In genomic region chr1:116666090-116666489, GRCh38 we compare ENCODE assay signal across 9 cellular contexts. TPM values are rescaled to one million over a fixed set of nuclear protein-coding genes. Genes with fewer than 3 reads are reported as not detected.
DNase-seq lines count a peak whose midpoint lies in the region; ATAC-seq and TF ChIP-seq lines count a peak whose summit lies in the region.
"Had no signal": no experiment of that assay in that cellular context is flagged by ENCODE, and none has a peak within 500 bp of the region (broad histone marks: within the 10 kb centered on the region; RNA-seq: fewer than 3 reads in every experiment).

No MANE protein-coding gene starts in this region.

- no peak overlapping the region for H3K27ac Mint-ChIP-seq in T-cell

- H3K27me3 ChIP-seq in hepatocyte (no peaks in the 10 kb centered on the region), Karpas-422 (ENCODE audit: low read length) (no peaks in the 10 kb centered on the region)

- H3K4me1 Mint-ChIP-seq in T-cell = peaks cover 13 to 18% (median 17%) of the 10 kb centered on the region in 3 donors

- H3K27me3 Mint-ChIP-seq in T-cell = peaks cover 45% of the 10 kb centered on the region in 2 donors

- POLR2A ChIA-PET in T-cell (lab: Charles Lee) = no interaction called here

- ATAC-seq in T-cell (replicated peaks in 1 of 4) = no peak
- peak; percentile 45 for ATAC-seq in sciatic nerve
- ATAC-seq in HG02759 (IDR thresholded peaks at IDR 0.05; ENCODE audit: unreplicated experiment) = no peak

- H3K9me3 ChIP-seq in hepatocyte (ENCODE audit: low read depth) = no peaks in the 10 kb centered on the region
- H3K9me3 ChIP-seq in Karpas-422 (ENCODE audit: low read length) = no peaks in the 10 kb centered on the region

- H3K79me2 ChIP-seq in hepatocyte (peaks cover 55% of the 10 kb centered on the region), Karpas-422 (ENCODE audit: low read length) (no peaks in the 10 kb centered on the region)

- H4K20me1 ChIP-seq in hepatocyte (ENCODE audit: insufficient read depth, poor library complexity, severe bottlenecking) = peaks cover 3% of the 10 kb centered on the region
- no peaks in the 10 kb centered on the region for H4K20me1 ChIP-seq in Karpas-422 (ENCODE audit: insufficient read depth, low read depth, low read length)

- no peaks in the 10 kb centered on the region for H3K9me2 ChIP-seq in hepatocyte (replicated peaks; ENCODE audit: insufficient read depth)
- no peaks in the 10 kb centered on the region for H3K9me2 ChIP-seq in Karpas-422 (replicated peaks; ENCODE audit: insufficient read depth, low read length)

- H3K9me3 Mint-ChIP-seq in T-cell = no peaks in the 10 kb centered on the region

- no peaks in the 10 kb centered on the region for H3K36me3 Mint-ChIP-seq in T-cell

- CTCF ChIA-PET in T-cell (lab: Charles Lee) = no interaction called here

- 23% methylated on average over 11 of the region's 11 CpGs for WGBS in hepatocyte (ENCODE audit: low lambda C conversion rate, missing lambda C conversion rate)

- peak overlapping the region; percentile 40 to 77 (median 73) for H3K4me3 Mint-ChIP-seq in T-cell

- H3K4me1 ChIP-seq in hepatocyte (ENCODE audit: insufficient read depth) = peaks cover 26% of the 10 kb centered on the region
- H3K4me1 ChIP-seq in Karpas-422 (ENCODE audit: low read length) = no peaks in the 10 kb centered on the region

- no peaks in the 10 kb centered on the region for H3K36me3 ChIP-seq in hepatocyte (replicated peaks; ENCODE audit: insufficient read depth, low read depth)
- no peaks in the 10 kb centered on the region for H3K36me3 ChIP-seq in Karpas-422 (ENCODE audit: insufficient read depth, low read length)

- H3K4me3 ChIP-seq in hepatocyte (peak overlapping the region; percentile 97), Karpas-422 (ENCODE audit: low read length) (no peak overlapping the region)

- H3K9ac ChIP-seq in Karpas-422 (ENCODE audit: low read length) = no peak overlapping the region

- H2AFZ ChIP-seq in hepatocyte (peak overlapping the region; percentile 37), Karpas-422 (ENCODE audit: low read length) (no peak overlapping the region)

- intact Hi-C loops in sciatic nerve (cut with DNase I) = no loop called here

- H3K27ac ChIP-seq in hepatocyte = peak overlapping the region; percentile 71
- no peak overlapping the region for H3K27ac ChIP-seq in Karpas-422 (ENCODE audit: low read length)
- H3K27ac ChIP-seq: HL-60 had no signal

- H3K4me2 ChIP-seq in hepatocyte = peak overlapping the region; percentile 98
- H3K4me2 ChIP-seq in Karpas-422 (ENCODE audit: low read depth, low read length, poor library complexity, severe bottlenecking) = no peak overlapping the region

- DNase-seq in NCI-H2171 treated with DMSO at 0.1 percent for 48 hours (lab: John Stamatoyannopoulos, UW) (peak; percentile 23), NCI-H2171 (lab: John Stamatoyannopoulos, UW) (no peak), T-cell (no peak), hepatocyte (ENCODE audit: low spot score) (peak; percentile 34), sciatic nerve (ENCODE audit: low spot score) (no peak), Karpas-422 (no peak), RPMI8226 (no peak)

- TF ChIP-seq CTCF in hepatocyte (IDR thresholded peaks at IDR 0.05; ENCODE audit: poor library complexity) = no peak

RNA-seq across cellular contexts. Expression of gene IGSF3, which starts 1.4 kb away (rescaled TPM):
- under 1 TPM in 4 of 5 donors, not detected in 1; 0.05 to 0.30 (median 0.24) TPM for total RNA-seq in T-cell
- 27.2 and 34.0 TPM in 2 replicates for total RNA-seq in hepatocyte
- polyA plus RNA-seq in hepatocyte = 8.8 and 9.3 TPM in 2 replicates
- 2.5 TPM for total RNA-seq in sciatic nerve
- not detected in 2 replicates for total RNA-seq in Karpas-422 (2014; rRNA removed; shearing (Covaris generic); ENCODE audit: low replicate concordance)

Comparison
In these comparisons a context has a peak if more than half of its experiments do, and no peak if none do; other contexts are left out.
1. DNase-seq: peak in NCI-H2171 treated with DMSO at 0.1 percent for 48 hours (single experiment) and hepatocyte (single experiment); none in NCI-H2171 (single experiment), T-cell (0 of 34), sciatic nerve (single experiment), Karpas-422 (single experiment) and RPMI8226 (single experiment).